1 cellular context compared by ENCODE assay signal in the genomic region with DNA sequence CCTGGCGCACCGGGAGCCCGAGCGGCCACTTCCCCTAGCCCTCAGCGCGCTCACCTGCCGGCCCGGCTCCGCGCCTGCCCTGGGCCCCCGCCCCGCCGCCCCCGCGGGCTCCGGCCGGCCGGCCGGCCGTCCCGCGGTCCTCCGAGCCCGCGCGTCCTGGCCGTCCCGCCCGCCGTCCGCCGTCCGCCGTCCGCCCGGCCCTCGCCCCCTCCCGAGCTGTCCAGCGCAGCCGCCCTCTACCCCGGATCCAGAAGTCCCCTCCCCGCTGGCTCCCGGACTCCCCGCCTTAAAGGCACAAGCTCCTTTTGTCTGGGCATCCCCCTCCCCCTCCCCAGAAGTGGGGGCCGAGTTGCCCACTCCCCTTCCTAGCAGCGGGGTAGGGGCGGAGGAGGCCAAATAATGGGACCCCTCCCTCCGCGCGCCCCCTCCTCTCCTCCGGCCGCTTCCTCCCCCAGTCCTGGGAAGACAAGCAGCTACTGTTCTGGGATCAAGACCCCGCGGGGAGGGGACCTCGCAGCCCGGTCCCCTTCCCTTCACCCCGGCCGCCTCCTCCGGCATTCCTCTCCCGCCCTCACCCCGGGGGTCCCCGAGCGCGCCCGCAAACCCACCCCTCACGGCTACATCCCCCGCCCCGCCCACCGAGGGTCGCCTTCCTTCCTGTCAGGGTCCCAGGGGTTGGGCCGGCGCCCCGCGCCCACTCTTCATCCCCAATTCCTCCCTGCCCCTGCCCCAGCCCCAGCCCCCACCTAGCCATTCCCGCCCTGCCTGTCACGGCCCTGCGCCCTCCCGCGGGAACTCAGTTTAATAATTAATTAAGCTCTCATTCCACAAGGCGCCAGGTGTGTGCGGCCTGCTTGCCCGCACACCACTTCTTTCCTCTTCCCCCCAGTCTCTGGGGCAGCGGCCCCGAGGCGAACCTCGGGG.
TF ChIP-seq lines count a peak whose summit lies in the region.

TSS of gene ADCY6 (minus strand) at position 238 of the 924 bp plus-strand sequence. CDS start 5,655 bp downstream, outside the sequence.

TF ChIP-seq in HepG2, 621 proteins besides CTCF, POLR2A, EP300 and RAD21 (continued from another document and continues in another):
- TF ChIP-seq ZBTB2 (CRISPR knock-in tag; IDR thresholded peaks at IDR 0.05; ENCODE audit: low read depth) (peak; percentile 70; the same call in 1 of the 2 replicates), ATF4 (CRISPR knock-in tag; IDR thresholded peaks at IDR 0.05) (no peak), ZNF644 (CRISPR knock-in tag; IDR thresholded peaks at IDR 0.05; ENCODE audit: low read depth) (no peak), HMGXB4 (CRISPR knock-in tag; IDR thresholded peaks at IDR 0.05; ENCODE audit: borderline replicate concordance in 1 of 2, low read depth in 1 of 2) (peak in 1 of 2 experiments; percentile 62; a peak in 2 of 4 replicates), TBX3 (IDR thresholded peaks at IDR 0.05; ENCODE audit: borderline replicate concordance) (no peak), TFDP1 (CRISPR knock-in tag; IDR thresholded peaks at IDR 0.05; ENCODE audit: borderline replicate concordance) (peak; percentile 62; the same call in 1 of the 2 replicates), ZNF646 (CRISPR knock-in tag; IDR thresholded peaks at IDR 0.05) (no peak), ARNT2 (CRISPR knock-in tag; IDR thresholded peaks at IDR 0.05; ENCODE audit: low read depth) (0 out of 2 replicates have a peak, but pooled peaks have one; percentile 22), ASH2L (IDR thresholded peaks at IDR 0.05; ENCODE audit: insufficient read length, low read depth, low read length) (no peak), ZFP62 (CRISPR knock-in tag; IDR thresholded peaks at IDR 0.05) (no peak), RCOR2 (CRISPR knock-in tag; IDR thresholded peaks at IDR 0.05) (no peak), ZNF598 (CRISPR knock-in tag; IDR thresholded peaks at IDR 0.05; ENCODE audit: borderline replicate concordance) (no peak), ZNF430 (CRISPR knock-in tag; IDR thresholded peaks at IDR 0.05) (no peak), ZNF350 (CRISPR knock-in tag; IDR thresholded peaks at IDR 0.05; ENCODE audit: borderline replicate concordance, low read depth) (no peak), UBTF (CRISPR knock-in tag; IDR thresholded peaks at IDR 0.05) (no peak; the same call in 1 of the 2 replicates), ZNF761 (CRISPR knock-in tag; conservative IDR thresholded peaks at IDR 0.05) (peak; percentile 77; the same call in 1 of the 2 replicates), SMAD9 (CRISPR knock-in tag; IDR thresholded peaks at IDR 0.05) (no peak), MXI1 (IDR thresholded peaks at IDR 0.05; ENCODE audit: borderline replicate concordance, low read depth, low read length) (peak; percentile 18; the same call in 1 of the 3 replicates), ZSCAN25 (CRISPR knock-in tag; IDR thresholded peaks at IDR 0.05) (no peak), ZNF367 (CRISPR knock-in tag; IDR thresholded peaks at IDR 0.05; ENCODE audit: borderline replicate concordance) (no peak), ZNF121 (CRISPR knock-in tag; IDR thresholded peaks at IDR 0.05) (peak; percentile 41; the same call in 1 of the 2 replicates), HNF4G (IDR thresholded peaks at IDR 0.05; ENCODE audit: borderline replicate concordance, low read depth, low read length) (no peak), HNF4G (CRISPR knock-in tag; IDR thresholded peaks at IDR 0.05; ENCODE audit: borderline replicate concordance, low read depth) (no peak), ZBTB25 (CRISPR knock-in tag; IDR thresholded peaks at IDR 0.05) (no peak), ZNF570 (CRISPR knock-in tag; IDR thresholded peaks at IDR 0.05; ENCODE audit: borderline replicate concordance) (no peak)
- TF ChIP-seq, protein P1, sequence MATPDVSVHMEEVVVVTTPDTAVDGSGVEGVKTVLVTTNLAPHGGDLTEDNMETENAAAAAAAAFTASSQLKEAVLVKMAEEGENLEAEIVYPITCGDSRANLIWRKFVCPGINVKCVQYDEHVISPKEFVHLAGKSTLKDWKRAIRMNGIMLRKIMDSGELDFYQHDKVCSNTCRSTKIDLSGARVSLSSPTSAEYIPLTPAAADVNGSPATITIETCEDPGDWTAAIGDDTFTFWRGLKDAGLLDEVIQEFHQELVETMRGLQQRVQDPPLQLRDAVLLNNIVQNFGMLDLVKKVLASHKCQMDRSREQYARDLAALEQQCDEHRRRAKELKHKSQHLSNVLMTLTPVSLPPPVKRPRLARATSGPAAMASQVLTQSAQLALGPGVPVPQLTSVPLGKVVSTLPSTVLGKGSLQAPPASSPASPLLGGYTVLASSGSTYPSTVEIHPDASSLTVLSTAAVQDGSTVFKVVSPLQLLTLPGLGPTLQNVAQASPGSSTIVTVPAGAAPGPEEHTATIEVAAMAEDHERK (CRISPR knock-in tag; IDR thresholded peaks at IDR 0.05; ENCODE audit: low read depth): no peak
- TF ChIP-seq, protein P2, sequence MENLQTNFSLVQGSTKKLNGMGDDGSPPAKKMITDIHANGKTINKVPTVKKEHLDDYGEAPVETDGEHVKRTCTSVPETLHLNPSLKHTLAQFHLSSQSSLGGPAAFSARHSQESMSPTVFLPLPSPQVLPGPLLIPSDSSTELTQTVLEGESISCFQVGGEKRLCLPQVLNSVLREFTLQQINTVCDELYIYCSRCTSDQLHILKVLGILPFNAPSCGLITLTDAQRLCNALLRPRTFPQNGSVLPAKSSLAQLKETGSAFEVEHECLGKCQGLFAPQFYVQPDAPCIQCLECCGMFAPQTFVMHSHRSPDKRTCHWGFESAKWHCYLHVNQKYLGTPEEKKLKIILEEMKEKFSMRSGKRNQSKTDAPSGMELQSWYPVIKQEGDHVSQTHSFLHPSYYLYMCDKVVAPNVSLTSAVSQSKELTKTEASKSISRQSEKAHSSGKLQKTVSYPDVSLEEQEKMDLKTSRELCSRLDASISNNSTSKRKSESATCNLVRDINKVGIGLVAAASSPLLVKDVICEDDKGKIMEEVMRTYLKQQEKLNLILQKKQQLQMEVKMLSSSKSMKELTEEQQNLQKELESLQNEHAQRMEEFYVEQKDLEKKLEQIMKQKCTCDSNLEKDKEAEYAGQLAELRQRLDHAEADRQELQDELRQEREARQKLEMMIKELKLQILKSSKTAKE (CRISPR knock-in tag; IDR thresholded peaks at IDR 0.05; ENCODE audit: borderline replicate concordance): no peak
- TF ChIP-seq, protein P3, sequence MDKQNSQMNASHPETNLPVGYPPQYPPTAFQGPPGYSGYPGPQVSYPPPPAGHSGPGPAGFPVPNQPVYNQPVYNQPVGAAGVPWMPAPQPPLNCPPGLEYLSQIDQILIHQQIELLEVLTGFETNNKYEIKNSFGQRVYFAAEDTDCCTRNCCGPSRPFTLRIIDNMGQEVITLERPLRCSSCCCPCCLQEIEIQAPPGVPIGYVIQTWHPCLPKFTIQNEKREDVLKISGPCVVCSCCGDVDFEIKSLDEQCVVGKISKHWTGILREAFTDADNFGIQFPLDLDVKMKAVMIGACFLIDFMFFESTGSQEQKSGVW (CRISPR knock-in tag; IDR thresholded peaks at IDR 0.05; ENCODE audit: borderline replicate concordance): no peak
